ENCODE assay signal across 2 cellular contexts in genomic region chr12:123436017-123436964, GRCh38.
TF ChIP-seq lines count a peak whose summit lies in the region.

Gene RILPL2, minus strand, starts transcription at chr12:123436684. Its CDS starts 264 bp downstream, at chr12:123436420.

TF ChIP-seq in IMR-90, 13 proteins besides CTCF, POLR2A, EP300 and RAD21 (continued from another document):
- 0 out of 2 replicates have a peak, but pooled peaks have one; percentile 4 for TF ChIP-seq USF2 (IDR thresholded peaks at IDR 0.05; ENCODE audit: low read depth, low read length)
- TF ChIP-seq BHLHE40 (IDR thresholded peaks at IDR 0.05; ENCODE audit: low read depth, low read length) = peak; percentile 89
- no peak for TF ChIP-seq NFE2L2 (IDR thresholded peaks at IDR 0.05; ENCODE audit: low read depth, low read length)
- TF ChIP-seq MXI1 (IDR thresholded peaks at IDR 0.05; ENCODE audit: borderline replicate concordance, low read depth, low read length) = no peak; the same call in 1 of the 2 replicates
- TF ChIP-seq RFX5 (IDR thresholded peaks at IDR 0.05; ENCODE audit: low read depth, low read length) = no peak
- TF ChIP-seq MAFK (IDR thresholded peaks at IDR 0.05; ENCODE audit: low read depth, low read length) = no peak
- no peak for TF ChIP-seq ELK1 (IDR thresholded peaks at IDR 0.05; ENCODE audit: borderline replicate concordance, low read depth, low read length)
- no peak; the same call in 1 of the 2 replicates for TF ChIP-seq CEBPB (IDR thresholded peaks at IDR 0.05; ENCODE audit: low read depth, low read length)
- TF ChIP-seq SMC3 (IDR thresholded peaks at IDR 0.05; ENCODE audit: low read depth, low read length) = no peak

TF ChIP-seq in SK-N-SH, 30 proteins besides CTCF, POLR2A, EP300 and RAD21 (continued from another document):
- peak; percentile 89 for TF ChIP-seq MAX (IDR thresholded peaks at IDR 0.05; ENCODE audit: low read depth)
- TF ChIP-seq PBX3 (IDR thresholded peaks at IDR 0.05) = no peak
- TF ChIP-seq NFIC (IDR thresholded peaks at IDR 0.05; ENCODE audit: borderline replicate concordance) = no peak
- no peak for TF ChIP-seq YY1 (IDR thresholded peaks at IDR 0.05; ENCODE audit: low read depth)
- TF ChIP-seq NRF1 (IDR thresholded peaks at IDR 0.05; ENCODE audit: low read depth, low read length) = peak; percentile 36; the same call in 1 of the 2 replicates
- TF ChIP-seq TAF1 (IDR thresholded peaks at IDR 0.05; ENCODE audit: borderline replicate concordance, low read depth, low read length) = 0 out of 2 replicates have a peak, but pooled peaks have one; percentile 27
- TF ChIP-seq POLR2AphosphoS5 (IDR thresholded peaks at IDR 0.05; ENCODE audit: low read depth, low read length) = 0 out of 2 replicates have a peak, but pooled peaks have one; percentile 22
- no peak for TF ChIP-seq GATA2 (CRISPR knock-in tag; IDR thresholded peaks at IDR 0.05)
- TF ChIP-seq FOXJ3 (CRISPR knock-in tag; IDR thresholded peaks at IDR 0.05) = no peak
- TF ChIP-seq SIN3A (IDR thresholded peaks at IDR 0.05; ENCODE audit: borderline replicate concordance, low read depth, low read length) = peak; percentile 67; the same call in 1 of the 2 replicates
- TF ChIP-seq MXI1 (IDR thresholded peaks at IDR 0.05; ENCODE audit: low read depth, low read length) = peak; percentile 74
